ENCODE assay signal across 17 cellular contexts in genomic region chr16:58853830-58854229, GRCh38.
A peak's percentile ranks its signal among the peaks of the same experiment; 100 is the strongest.
DNase-seq lines count a peak whose midpoint lies in the region; ATAC-seq lines count a peak whose summit lies in the region.
"Had no signal": no experiment of that assay in that cellular context is flagged by ENCODE, and none has a peak within 500 bp of the region (broad histone marks: within the 10 kb centered on the region; RNA-seq: fewer than 3 reads in every experiment).

No MANE protein-coding gene starts in this region.

- H3K27ac Mint-ChIP-seq in stimulated activated effector memory CD8-positive, alpha-beta T cell treated with anti-CD3 and anti-CD28 coated beads, Interleukin-12 subunit alpha, Interleukin-12 subunit beta, amount 100 ng/mL, for 72 hours: no peak overlapping the region
- H3K27ac Mint-ChIP-seq: CD4-positive, CD25-positive, alpha-beta regulatory T cell had no signal

- H3K36me3 Mint-ChIP-seq in stimulated activated effector memory CD8-positive, alpha-beta T cell treated with anti-CD3 and anti-CD28 coated beads, Interleukin-12 subunit alpha, Interleukin-12 subunit beta, amount 100 ng/mL, for 72 hours: no peaks in the 10 kb centered on the region
- H3K36me3 Mint-ChIP-seq: CD4-positive, CD25-positive, alpha-beta regulatory T cell had no signal

- H3K4me3 Mint-ChIP-seq in stimulated activated effector memory CD8-positive, alpha-beta T cell treated with anti-CD3 and anti-CD28 coated beads, Interleukin-12 subunit alpha, Interleukin-12 subunit beta, amount 100 ng/mL, for 72 hours: no peak overlapping the region
- H3K4me3 Mint-ChIP-seq: CD4-positive, CD25-positive, alpha-beta regulatory T cell had no signal

- no peaks in the 10 kb centered on the region for H3K9me3 Mint-ChIP-seq in stimulated activated effector memory CD8-positive, alpha-beta T cell treated with anti-CD3 and anti-CD28 coated beads, Interleukin-12 subunit alpha, Interleukin-12 subunit beta, amount 100 ng/mL, for 72 hours

- DNase-seq in DMS 273 treated with DMSO at 0.1 percent for 48 hours (lab: John Stamatoyannopoulos, UW): peak; percentile 0
- no peak for DNase-seq in stimulated activated effector memory CD8-positive, alpha-beta T cell treated with anti-CD3 and anti-CD28 coated beads, Interleukin-12 subunit alpha, Interleukin-12 subunit beta, amount 100 ng/mL, for 72 hours (ENCODE audit: low spot score in 2 of 2)
- no peak for DNase-seq in NCI-H69 (lab: John Stamatoyannopoulos, UW)
- no peak for DNase-seq in activated T-cell treated with anti-CD3 and anti-CD28 coated beads, Interleukin-2, amount 50 U/mL, for 1 hour
- DNase-seq in GOT3 (lab: John Stamatoyannopoulos, UW): no peak
- DNase-seq: CD4-positive, CD25-positive, alpha-beta regulatory T cell; central memory CD4-positive, alpha-beta T cell; DMS79 treated with DMSO at 0.1 percent for 48 hours; effector CD8-positive, alpha-beta T cell; GM23248; heart right ventricle; islet precursor cell; NCI-H1105 treated with DMSO at 0.1 percent for 48 hours; WERI-Rb-1 had no signal

- no peaks in the 10 kb centered on the region for H3K4me1 Mint-ChIP-seq in stimulated activated effector memory CD8-positive, alpha-beta T cell treated with anti-CD3 and anti-CD28 coated beads, Interleukin-12 subunit alpha, Interleukin-12 subunit beta, amount 100 ng/mL, for 72 hours

- peak; percentile 23 for ATAC-seq in GM19397 (IDR thresholded peaks at IDR 0.05; ENCODE audit: unreplicated experiment)
- ATAC-seq in HG02759 (IDR thresholded peaks at IDR 0.05; ENCODE audit: unreplicated experiment): peak; percentile 18
- ATAC-seq in HG03571 (IDR thresholded peaks at IDR 0.05; ENCODE audit: unreplicated experiment): peak; percentile 15
- ATAC-seq in stimulated activated effector memory CD8-positive, alpha-beta T cell treated with anti-CD3 and anti-CD28 coated beads, Interleukin-12 subunit alpha, Interleukin-12 subunit beta, amount 100 ng/mL, for 72 hours: no peak
- ATAC-seq: heart right ventricle had no signal
